ENCODE assay signal across 1 cellular context in the genomic region with DNA sequence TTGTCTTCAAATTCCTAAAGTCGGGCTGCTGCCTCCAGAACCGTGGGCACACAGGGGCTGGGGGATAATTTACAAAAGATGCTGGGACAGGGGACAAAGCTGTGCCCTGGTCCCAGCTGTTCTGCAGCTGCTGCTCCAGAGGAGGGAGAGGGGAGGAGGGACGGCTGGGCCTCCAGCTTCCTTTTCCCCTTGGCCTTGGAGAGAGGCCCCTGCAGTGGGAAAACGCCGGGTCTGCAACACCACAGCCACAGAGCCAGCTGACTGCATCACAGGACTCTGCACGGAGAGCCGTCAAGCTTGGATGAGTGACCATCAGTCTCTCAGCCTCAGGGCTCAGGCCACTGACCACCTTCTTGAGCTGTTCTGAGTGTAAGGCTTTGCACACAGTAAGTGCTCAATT.
TF ChIP-seq lines count a peak whose summit lies in the region.

No MANE protein-coding gene starts in this region.

TF ChIP-seq in GM23338, 12 proteins besides CTCF, POLR2A, EP300 and RAD21:
- TF ChIP-seq ZNF462 (CRISPR knock-in tag; IDR thresholded peaks at IDR 0.05) (no peak), POLR2AphosphoS5 (IDR thresholded peaks at IDR 0.05; ENCODE audit: low read depth) (no peak), ZNF331 (CRISPR knock-in tag; IDR thresholded peaks at IDR 0.05; ENCODE audit: low read depth) (no peak)
